ENCODE assay signal across 24 cellular contexts in genomic region chr20:18908109-18908508, GRCh38.
"Had no signal": no experiment of that assay in that cellular context is flagged by ENCODE, and none has a peak within 500 bp of the region (broad histone marks: within the 10 kb centered on the region; RNA-seq: fewer than 3 reads in every experiment).

No MANE protein-coding gene starts in this region.

- ATAC-seq: effector memory CD8-positive, alpha-beta T cell; esophagus mucosa; foreskin keratinocyte; gastrocnemius medialis; gastroesophageal sphincter; heart left ventricle; heart right ventricle had no signal

- H3K27ac Mint-ChIP-seq: dendritic cell treated with granulocyte-macrophage colony-stimulating factor and Interleukin-4, amounts not matched to agents 40 ng/mL and 50 ng/mL, for 4 days; effector memory CD8-positive, alpha-beta T cell; endodermal cell had no signal

- H3K4me3 ChIP-seq: colonic mucosa, coronary artery, dorsolateral prefrontal cortex, esophagus squamous epithelium, gastrocnemius medialis, gastroesophageal sphincter, heart left ventricle, heart right ventricle had no signal

- H3K27ac ChIP-seq: colonic mucosa, coronary artery, dorsolateral prefrontal cortex, epithelial cell of prostate, esophagus squamous epithelium, foreskin keratinocyte, gastrocnemius medialis, gastroesophageal sphincter, heart left ventricle, heart right ventricle had no signal

- H3K27me3 ChIP-seq: colonic mucosa, esophagus squamous epithelium, gastrocnemius medialis, gastroesophageal sphincter, heart left ventricle, heart right ventricle had no signal

- H3K9me3 Mint-ChIP-seq: dendritic cell treated with granulocyte-macrophage colony-stimulating factor and Interleukin-4, amounts not matched to agents 40 ng/mL and 50 ng/mL, for 4 days; effector memory CD8-positive, alpha-beta T cell had no signal

- H3K9me3 ChIP-seq: colonic mucosa, esophagus squamous epithelium, gastrocnemius medialis, gastroesophageal sphincter, heart left ventricle, heart right ventricle had no signal

- DNase-seq: colonic mucosa; cortex of kidney; dermis blood vessel endothelial cell; dorsolateral prefrontal cortex; effector CD4-positive, alpha-beta T cell; effector CD8-positive, alpha-beta T cell; effector memory CD4-positive, alpha-beta T cell; effector memory CD8-positive, alpha-beta T cell; endodermal cell; erythroblast; esophagus squamous epithelium; foreskin fibroblast; foreskin keratinocyte; foreskin melanocyte; gastrocnemius medialis; glutamatergic neuron; head of caudate nucleus; heart left ventricle; heart right ventricle had no signal

- H3K36me3 ChIP-seq: colonic mucosa, esophagus squamous epithelium, gastrocnemius medialis, gastroesophageal sphincter, heart left ventricle, heart right ventricle had no signal

- H3K4me1 ChIP-seq: colonic mucosa, esophagus squamous epithelium, foreskin keratinocyte, gastrocnemius medialis, gastroesophageal sphincter, heart left ventricle, heart right ventricle had no signal

- H3K4me3 Mint-ChIP-seq: dendritic cell treated with granulocyte-macrophage colony-stimulating factor and Interleukin-4, amounts not matched to agents 40 ng/mL and 50 ng/mL, for 4 days; effector memory CD8-positive, alpha-beta T cell; endodermal cell had no signal
